16 cellular contexts compared by ENCODE assay signal in the genomic region with DNA sequence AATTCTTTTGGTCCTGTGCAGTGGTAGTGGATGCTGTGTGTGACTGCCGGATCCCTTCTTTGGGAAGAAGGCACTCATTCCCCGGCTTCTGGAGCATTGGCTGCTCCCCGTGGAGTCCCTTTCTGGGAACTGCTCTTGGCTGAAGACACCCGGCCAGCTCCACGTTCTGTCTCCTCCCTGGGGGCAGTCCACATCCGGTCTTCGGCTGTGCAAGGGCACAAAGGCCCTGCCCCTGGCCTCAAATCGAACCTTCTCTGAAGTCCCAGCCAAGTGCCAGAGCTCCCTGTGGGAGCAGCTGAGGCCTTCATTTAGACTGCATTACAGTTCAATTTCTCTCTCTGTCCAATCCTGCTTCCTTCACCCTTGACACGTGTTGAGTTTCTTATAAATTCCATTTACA.
"Had no signal": no experiment of that assay in that cellular context is flagged by ENCODE, and none has a peak within 500 bp of the region (broad histone marks: within the 10 kb centered on the region; RNA-seq: fewer than 3 reads in every experiment).

No MANE protein-coding gene starts in this region.

- DNase-seq: activated gamma-delta T cell treated with Interleukin-2 at 50 U/mL for 16 hours; activated T-cell treated with anti-CD3 and anti-CD28 coated beads, Interleukin-2, amount 50 U/mL, for 1 hour; aorta; colonic mucosa; glutamatergic neuron; hypothalamus; pancreas; spleen; stimulated activated CD4-positive, alpha-beta T cell treated with anti-CD3 and anti-CD28 coated beads, Interleukin-4, amount 100 ng/mL, for 1 hour; stimulated activated naive CD4-positive, alpha-beta T cell treated with Interleukin-2 at 50 U/mL for 16 hours; T1000; thyroid gland had no signal

- ATAC-seq: natural killer cell treated with Interleukin-12 subunit alpha and Interleukin-12 subunit beta and Interleukin-15 and Interleukin-18, amount 100 ng/mL, for 72 hours; pancreas; WTC11 had no signal

- H3K27me3 ChIP-seq: colonic mucosa, pancreas, thyroid gland had no signal

- H3K27ac ChIP-seq: colonic mucosa, esophagus muscularis mucosa, pancreas, spleen, thyroid gland had no signal

- H3K4me1 ChIP-seq: colonic mucosa, esophagus muscularis mucosa, pancreas, spleen had no signal

- H3K9me3 ChIP-seq: colonic mucosa, esophagus muscularis mucosa, pancreas, thyroid gland had no signal

- H3K36me3 ChIP-seq: colonic mucosa, esophagus muscularis mucosa, pancreas, spleen, thyroid gland had no signal

- H3K4me3 ChIP-seq: colonic mucosa, esophagus muscularis mucosa, lung, pancreas, spleen, thyroid gland had no signal
